ENCODE assay signal across 19 cellular contexts in genomic region chr6:112114577-112115223, GRCh38. TPM values are rescaled to one million over a fixed set of nuclear protein-coding genes. Genes with fewer than 3 reads are reported as not detected.
DNase-seq lines count a peak whose midpoint lies in the region; TF ChIP-seq lines count a peak whose summit lies in the region.
"Had no signal": no experiment of that assay in that cellular context is flagged by ENCODE, and none has a peak within 500 bp of the region (broad histone marks: within the 10 kb centered on the region; RNA-seq: fewer than 3 reads in every experiment).

No MANE protein-coding gene starts in this region.

- no peak overlapping the region for H3K27ac ChIP-seq in liver (ENCODE audit: low read depth in 1 of 2, low read length in 2 of 2)
- H3K27ac ChIP-seq: 22Rv1, A549, C4-2B had no signal

- peaks cover 0 to 44% (median 26%) of the 10 kb centered on the region in 4 donors for H3K4me1 ChIP-seq in liver (ENCODE audit: control insufficient read depth in 4 of 4, insufficient read depth in 4 of 4, low read length in 3 of 4)
- H3K4me1 ChIP-seq: A549 had no signal

- H3K4me1 Mint-ChIP-seq in HFFc6 (ENCODE audit: low read depth) = peaks cover 23% of the 10 kb centered on the region
- H3K4me1 Mint-ChIP-seq: CD4-positive, alpha-beta memory T cell; GM23338 had no signal

- H3K9me3 Mint-ChIP-seq in HFFc6 = no peaks in the 10 kb centered on the region
- H3K9me3 Mint-ChIP-seq: CD4-positive, alpha-beta memory T cell; GM23338 had no signal

- no peak overlapping the region for H3K4me3 ChIP-seq in liver (ENCODE audit: low read depth in 1 of 3, low read length in 3 of 3)
- H3K4me3 ChIP-seq: A549, GM23338 had no signal

- no peak overlapping the region for H3K27ac Mint-ChIP-seq in HFFc6
- H3K27ac Mint-ChIP-seq: CD4-positive, alpha-beta memory T cell; GM23338 had no signal

- no peaks in the 10 kb centered on the region for H3K27me3 ChIP-seq in liver (ENCODE audit: control insufficient read depth in 4 of 4, insufficient read depth in 4 of 4, low read length in 3 of 4)

- no peaks in the 10 kb centered on the region for H3K9me3 ChIP-seq in liver (ENCODE audit: control insufficient read depth in 4 of 4, low read length in 3 of 4)
- H3K9me3 ChIP-seq: A549 had no signal

- no peak overlapping the region for H3K9ac ChIP-seq in liver (ENCODE audit: low read depth in 1 of 2, low read length in 2 of 2)

- 45% methylated on average over 3 of the region's 3 CpGs for WGBS in liver

- DNase-seq in NCI-H82 (lab: John Stamatoyannopoulos, UW) (peak; percentile 26), NCI-H82 treated with DMSO at 0.1 percent for 48 hours (lab: John Stamatoyannopoulos, UW; ENCODE audit: unreplicated experiment) (no peak), cerebellum (ENCODE audit: low spot score) (peak; percentile 45), HFFc6 (no peak), pons (ENCODE audit: low spot score) (no peak)
- no peak for DNase-seq in activated CD4-positive, CD25-positive, alpha-beta regulatory T cell treated with anti-CD3 and anti-CD28 coated beads, Interleukin-2, amount 50 U/mL, for 72 hours
- DNase-seq: AML-193; Calu3; CD4-positive, alpha-beta memory T cell; DMS 273 treated with DMSO at 0.1 percent for 48 hours; DMS53; DND-41; EL; HCEC 1CT had no signal

- no peaks in the 10 kb centered on the region for H3K36me3 ChIP-seq in liver (ENCODE audit: control insufficient read depth in 4 of 4, insufficient read depth in 3 of 4, low read depth in 1 of 4, low read length in 3 of 4)

- no peaks in the 10 kb centered on the region; the same call in 1 of the 2 replicates for H3K27me3 Mint-ChIP-seq in HFFc6 (ENCODE audit: insufficient read depth)

- no peak for TF ChIP-seq RAD21 in liver (IDR thresholded peaks at IDR 0.05)

- no peak overlapping the region for H3K4me3 Mint-ChIP-seq in HFFc6
- H3K4me3 Mint-ChIP-seq: CD4-positive, alpha-beta memory T cell; GM23338 had no signal

- H3K36me3 Mint-ChIP-seq in HFFc6 (ENCODE audit: low read depth) = peaks cover 29% of the 10 kb centered on the region
- H3K36me3 Mint-ChIP-seq: CD4-positive, alpha-beta memory T cell had no signal

- TF ChIP-seq CTCF in liver (IDR thresholded peaks at IDR 0.05; ENCODE audit: low read depth, low read length, missing input control) (no peak), HFFc6 (IDR thresholded peaks at IDR 0.05) (no peak)

TF ChIP-seq in liver, 16 proteins besides CTCF, POLR2A, EP300 and RAD21:
- TF ChIP-seq REST (IDR thresholded peaks at IDR 0.05) = peak; percentile 23
- no peak for TF ChIP-seq TAF1 (conservative IDR thresholded peaks at IDR 0.05)
- TF ChIP-seq JUND (IDR thresholded peaks at IDR 0.05) = peak in 1 of 2 donors; percentile 36
- no peak for TF ChIP-seq ATF3 (IDR thresholded peaks at IDR 0.05)
- TF ChIP-seq RXRA (IDR thresholded peaks at IDR 0.05) = peak; percentile 71 to 76
- peak; percentile 76 for TF ChIP-seq YY1 (IDR thresholded peaks at IDR 0.05)
- TF ChIP-seq HNF4A (conservative IDR thresholded peaks at IDR 0.05) = peak; percentile 63 to 79
- no peak for TF ChIP-seq NR2F2 (IDR thresholded peaks at IDR 0.05)
- peak; percentile 85 for TF ChIP-seq SP1 (IDR thresholded peaks at IDR 0.05)
- peak; percentile 53 for TF ChIP-seq HNF4G (IDR thresholded peaks at IDR 0.05)
- peak; percentile 50 for TF ChIP-seq FOXA2 (IDR thresholded peaks at IDR 0.05)
- TF ChIP-seq FOXA1 (IDR thresholded peaks at IDR 0.05) = no peak
- peak; percentile 51 for TF ChIP-seq ZBTB33 (IDR thresholded peaks at IDR 0.05)
- TF ChIP-seq MAX (IDR thresholded peaks at IDR 0.05) = no peak
- TF ChIP-seq GABPA (IDR thresholded peaks at IDR 0.05 in 1 of 2, conservative IDR thresholded peaks at IDR 0.05 in 1 of 2) = no peak
- TF ChIP-seq EGR1 (IDR thresholded peaks at IDR 0.05; ENCODE audit: low read depth in 2 of 2) = peak; percentile 34

RNA-seq across cellular contexts. Expression of gene FAM229B, which starts 27.3 kb away (rescaled TPM):
- 23.9 TPM for total RNA-seq in cerebellum
- total RNA-seq in liver = 1 to 10 TPM; 1.8 to 3.9 TPM
- 10 to 100 TPM; 10.3 to 13.8 TPM for polyA plus RNA-seq in liver
- 10 to 100 TPM; 30.2 to 36.2 (median 33.7) TPM for total RNA-seq in HFFc6 (2021; fragmentation: NEBNext Ultra II Directional; extraction: Animal tissue kit (Norgen Biotek cat#: 25700))

RNA-seq across cellular contexts. Expression of gene TUBE1, which starts 27.4 kb away (rescaled TPM):
- total RNA-seq in cerebellum (68.3 TPM), liver (10 to 100 TPM in 1 of 2 donors, 1 to 10 TPM in 1; 9.6 to 45.4 TPM)
- polyA plus RNA-seq in liver = 10 to 100 TPM in 1 of 2 donors, 1 to 10 TPM in 1; 8.8 to 41.2 TPM
- total RNA-seq in HFFc6 (2021; fragmentation: NEBNext Ultra II Directional; extraction: Animal tissue kit (Norgen Biotek cat#: 25700)) = 10 to 100 TPM in 5 of 6 experiments, 1 to 10 TPM in 1; 9.8 to 15.5 (median 11.2) TPM

Comparison
In these comparisons a context has a peak if more than half of its experiments do, and no peak if none do; other contexts are left out.
1. DNase-seq: peak in NCI-H82 (single experiment) and cerebellum (single experiment); none in NCI-H82 treated with DMSO at 0.1 percent for 48 hours (single experiment), HFFc6 (single experiment), activated CD4-positive, CD25-positive, alpha-beta regulatory T cell treated with anti-CD3 and anti-CD28 coated beads, Interleukin-2, amount 50 U/mL, for 72 hours (single experiment) and pons (single experiment).